In genomic region chr20:9068896-9069663, GRCh38 we compare ENCODE assay signal across 7 cellular contexts. TPM values are rescaled to one million over a fixed set of nuclear protein-coding genes. Genes with fewer than 3 reads are reported as not detected.
DNase-seq lines count a peak whose midpoint lies in the region; ATAC-seq and TF ChIP-seq lines count a peak whose summit lies in the region.

PLCB4 (plus strand) TSS chr20:9069087; CDS start chr20:9307815, 238,728 bp downstream.

- H3K4me1 ChIP-seq in HEK293 (ENCODE audit: control insufficient read depth, insufficient read depth, low read length) = peaks cover 22% of the 10 kb centered on the region

- H3K27me3 ChIP-seq in layer of hippocampus (ENCODE audit: control insufficient read depth, insufficient read depth, low read length) = no peaks in the 10 kb centered on the region

- POLR2A ChIA-PET in HEK293 (lab: Yijun Ruan, JAX) = interaction anchor here (0.7 to 1.4 kb wide), 6 partner anchors 11 to 324 kb away, joined by 3 to 5 read pairs (median 4); no protein-coding TSS in a partner anchor

- no peaks in the 10 kb centered on the region for H3K36me3 ChIP-seq in HEK293 (ENCODE audit: control insufficient read depth in 2 of 2, insufficient read depth in 1 of 2, low read length in 2 of 2)

- 0 out of 2 replicates have a peak, but pooled peaks have one; percentile 15 for TF ChIP-seq CTCF in HEK293 (tag by site-specific recombination; IDR thresholded peaks at IDR 0.05)
- TF ChIP-seq CTCF in choroid plexus epithelial cell (conservative IDR thresholded peaks at IDR 0.05; ENCODE audit: low read depth, low read length) = no peak
- no peak for TF ChIP-seq CTCF in GM10266 (IDR thresholded peaks at IDR 0.05; ENCODE audit: control insufficient read depth, insufficient read depth, low read depth, missing control alignments)

- CTCF ChIA-PET in HEK293 (lab: Yijun Ruan, JAX) = interaction anchor here (1.9 kb wide), 1 partner anchor 215 kb away, joined by 10 read pairs; no protein-coding TSS in a partner anchor

- peak within 1 kb of the TSS; percentile 90 for H3K27ac ChIP-seq in HEK293 (ENCODE audit: extremely low read depth, low read depth, low read length)
- peak within 1 kb of the TSS; percentile 62 for H3K27ac ChIP-seq in layer of hippocampus (ENCODE audit: low read depth, low read length)
- peak within 1 kb of the TSS; percentile 20 for H3K27ac ChIP-seq in temporal lobe (ENCODE audit: low read depth, low read length)

- ATAC-seq in HG03439 (IDR thresholded peaks at IDR 0.05; ENCODE audit: unreplicated experiment) = no peak

- H3K9me3 ChIP-seq in HEK293 (ENCODE audit: control insufficient read depth, insufficient read depth, low read depth, low read length) = no peaks in the 10 kb centered on the region

- H3K4me3 ChIP-seq in HEK293 (ENCODE audit: low read depth, low read length) (peak within 1 kb of the TSS; percentile 76), choroid plexus epithelial cell (ENCODE audit: low read depth, low read length) (peak within 1 kb of the TSS; percentile 71)

- peak; percentile 76 to 87 for DNase-seq in NCI-H526 (lab: John Stamatoyannopoulos, UW)
- peak; percentile 30 for DNase-seq in choroid plexus epithelial cell (ENCODE audit: low read depth)
- DNase-seq in GM10266 (ENCODE audit: extremely low spot score) = no peak

TF ChIP-seq in HEK293, 187 proteins besides CTCF, POLR2A, EP300 and RAD21 (continues in another document):
- TF ChIP-seq HIC1 (tag by site-specific recombination; IDR thresholded peaks at IDR 0.05) = peak; percentile 63
- TF ChIP-seq KLF1 (tag by site-specific recombination; IDR thresholded peaks at IDR 0.05) = peak; percentile 86
- no peak for TF ChIP-seq ATF2 (tag by site-specific recombination; IDR thresholded peaks at IDR 0.05; ENCODE audit: low read depth)
- TF ChIP-seq EGR2 (tag by site-specific recombination; IDR thresholded peaks at IDR 0.05; ENCODE audit: low read depth) = 0 out of 2 replicates have a peak, but pooled peaks have one; percentile 20
- TF ChIP-seq, protein P1, sequence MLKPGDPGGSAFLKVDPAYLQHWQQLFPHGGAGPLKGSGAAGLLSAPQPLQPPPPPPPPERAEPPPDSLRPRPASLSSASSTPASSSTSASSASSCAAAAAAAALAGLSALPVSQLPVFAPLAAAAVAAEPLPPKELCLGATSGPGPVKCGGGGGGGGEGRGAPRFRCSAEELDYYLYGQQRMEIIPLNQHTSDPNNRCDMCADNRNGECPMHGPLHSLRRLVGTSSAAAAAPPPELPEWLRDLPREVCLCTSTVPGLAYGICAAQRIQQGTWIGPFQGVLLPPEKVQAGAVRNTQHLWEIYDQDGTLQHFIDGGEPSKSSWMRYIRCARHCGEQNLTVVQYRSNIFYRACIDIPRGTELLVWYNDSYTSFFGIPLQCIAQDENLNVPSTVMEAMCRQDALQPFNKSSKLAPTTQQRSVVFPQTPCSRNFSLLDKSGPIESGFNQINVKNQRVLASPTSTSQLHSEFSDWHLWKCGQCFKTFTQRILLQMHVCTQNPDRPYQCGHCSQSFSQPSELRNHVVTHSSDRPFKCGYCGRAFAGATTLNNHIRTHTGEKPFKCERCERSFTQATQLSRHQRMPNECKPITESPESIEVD (tag by site-specific recombination; IDR thresholded peaks at IDR 0.05) = peak; percentile 21; the same call in 1 of the 2 replicates
- peak; percentile 56 for TF ChIP-seq GLIS1 (tag by site-specific recombination; IDR thresholded peaks at IDR 0.05)
- TF ChIP-seq ZNF335 (tag by site-specific recombination; conservative IDR thresholded peaks at IDR 0.05) = peak; percentile 93
- TF ChIP-seq ZBTB8A (tag by site-specific recombination; IDR thresholded peaks at IDR 0.05) = peak; percentile 82
- TF ChIP-seq ZNF280C (tag by site-specific recombination; IDR thresholded peaks at IDR 0.05) = no peak
- peak; percentile 29; the same call in 1 of the 2 replicates for TF ChIP-seq WT1 (tag by site-specific recombination; IDR thresholded peaks at IDR 0.05)
- TF ChIP-seq KLF8 (tag by site-specific recombination; IDR thresholded peaks at IDR 0.05) = peak; percentile 85; the same call in 1 of the 2 replicates
- TF ChIP-seq PRDM1 (tag by site-specific recombination; IDR thresholded peaks at IDR 0.05) = peak; percentile 23; the same call in 1 of the 2 replicates
- TF ChIP-seq SP3 (tag by site-specific recombination; IDR thresholded peaks at IDR 0.05) = peak; percentile 26
- peak; percentile 21; the same call in 1 of the 2 replicates for TF ChIP-seq OSR2 (tag by site-specific recombination; IDR thresholded peaks at IDR 0.05)
- TF ChIP-seq, protein P2, sequence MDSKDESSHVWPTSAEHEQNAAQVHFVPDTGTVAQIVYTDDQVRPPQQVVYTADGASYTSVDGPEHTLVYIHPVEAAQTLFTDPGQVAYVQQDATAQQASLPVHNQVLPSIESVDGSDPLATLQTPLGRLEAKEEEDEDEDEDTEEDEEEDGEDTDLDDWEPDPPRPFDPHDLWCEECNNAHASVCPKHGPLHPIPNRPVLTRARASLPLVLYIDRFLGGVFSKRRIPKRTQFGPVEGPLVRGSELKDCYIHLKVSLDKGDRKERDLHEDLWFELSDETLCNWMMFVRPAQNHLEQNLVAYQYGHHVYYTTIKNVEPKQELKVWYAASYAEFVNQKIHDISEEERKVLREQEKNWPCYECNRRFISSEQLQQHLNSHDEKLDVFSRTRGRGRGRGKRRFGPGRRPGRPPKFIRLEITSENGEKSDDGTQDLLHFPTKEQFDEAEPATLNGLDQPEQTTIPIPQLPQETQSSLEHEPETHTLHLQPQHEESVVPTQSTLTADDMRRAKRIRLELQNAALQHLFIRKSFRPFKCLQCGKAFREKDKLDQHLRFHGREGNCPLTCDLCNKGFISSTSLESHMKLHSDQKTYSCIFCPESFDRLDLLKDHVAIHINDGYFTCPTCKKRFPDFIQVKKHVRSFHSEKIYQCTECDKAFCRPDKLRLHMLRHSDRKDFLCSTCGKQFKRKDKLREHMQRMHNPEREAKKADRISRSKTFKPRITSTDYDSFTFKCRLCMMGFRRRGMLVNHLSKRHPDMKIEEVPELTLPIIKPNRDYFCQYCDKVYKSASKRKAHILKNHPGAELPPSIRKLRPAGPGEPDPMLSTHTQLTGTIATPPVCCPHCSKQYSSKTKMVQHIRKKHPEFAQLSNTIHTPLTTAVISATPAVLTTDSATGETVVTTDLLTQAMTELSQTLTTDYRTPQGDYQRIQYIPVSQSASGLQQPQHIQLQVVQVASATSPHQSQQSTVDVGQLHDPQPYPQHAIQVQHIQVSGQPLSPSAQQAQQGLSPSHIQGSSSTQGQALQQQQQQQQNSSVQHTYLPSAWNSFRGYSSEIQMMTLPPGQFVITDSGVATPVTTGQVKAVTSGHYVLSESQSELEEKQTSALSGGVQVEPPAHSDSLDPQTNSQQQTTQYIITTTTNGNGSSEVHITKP (tag by site-specific recombination; IDR thresholded peaks at IDR 0.05) = peak; percentile 55; the same call in 1 of the 2 replicates

RNA-seq across cellular contexts. Expression of gene PLCB4, which starts in this region (rescaled TPM):
- 13.3 TPM for total RNA-seq in temporal lobe

Comparison
In these comparisons a context has a peak if more than half of its experiments do, and no peak if none do; other contexts are left out.
1. H3K27ac ChIP-seq: peak in every context shown above with its lines; median percentile 90 in HEK293; 62 in layer of hippocampus; 20 in temporal lobe.